In the genomic region with DNA sequence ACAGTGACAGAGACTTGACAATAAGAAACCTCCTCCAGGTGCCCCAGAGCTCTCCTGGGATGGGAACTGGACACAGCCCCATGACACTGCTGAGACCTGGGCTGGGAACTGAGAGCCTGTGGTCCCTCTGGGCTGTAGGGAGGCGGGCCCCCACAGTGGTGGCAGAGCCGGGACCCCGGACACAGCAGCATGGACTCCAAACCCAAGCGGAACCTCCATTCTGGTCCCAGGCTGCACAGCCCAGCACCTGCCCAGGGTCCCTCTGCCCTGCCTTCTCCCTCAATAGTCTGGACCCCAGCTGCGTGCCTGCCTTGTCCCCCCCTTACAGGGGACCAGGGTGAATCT, we compare ENCODE assay signal across 17 cellular contexts. TPM values are rescaled to one million over a fixed set of nuclear protein-coding genes. Genes with fewer than 3 reads are reported as not detected.
A peak's percentile ranks its signal among the peaks of the same experiment; 100 is the strongest.
DNase-seq lines count a peak whose midpoint lies in the region; ATAC-seq, FAIRE-seq and TF ChIP-seq lines count a peak whose summit lies in the region.
"Had no signal": no experiment of that assay in that cellular context is flagged by ENCODE, and none has a peak within 500 bp of the region (broad histone marks: within the 10 kb centered on the region; RNA-seq: fewer than 3 reads in every experiment).

No MANE protein-coding gene starts in this region.

- ATAC-seq in stimulated activated naive CD8-positive, alpha-beta T cell treated with anti-CD3 and anti-CD28 coated beads, Interleukin-15, amount 100 ng/mL, for 72 hours = no peak
- no peak for ATAC-seq in WTC11
- no peak for ATAC-seq in GM19035 (IDR thresholded peaks at IDR 0.05; ENCODE audit: unreplicated experiment)
- ATAC-seq: esophagus mucosa had no signal

- no peak overlapping the region for H3K27ac ChIP-seq in small intestine (ENCODE audit: low read depth in 1 of 2, low read length in 1 of 2)
- no peak overlapping the region for H3K27ac ChIP-seq in WERI-Rb-1
- H3K27ac ChIP-seq: left lung had no signal

- no peak overlapping the region for H3K4me3 ChIP-seq in small intestine (ENCODE audit: low read depth in 1 of 2, low read length in 2 of 2)
- no peak overlapping the region for H3K4me3 ChIP-seq in WERI-Rb-1 (ENCODE audit: low read depth, low read length)
- H3K4me3 ChIP-seq: left lung had no signal

- H3K36me3 ChIP-seq in small intestine (ENCODE audit: control insufficient read depth in 2 of 2, insufficient read depth in 2 of 2, low read length in 2 of 2) = no peaks in the 10 kb centered on the region
- H3K36me3 ChIP-seq in WERI-Rb-1 = no peaks in the 10 kb centered on the region
- H3K36me3 ChIP-seq: left lung had no signal

- no peak for FAIRE-seq in small intestine (lab: Jason Lieb, UNC)

- H3K27me3 Mint-ChIP-seq in stimulated activated naive CD8-positive, alpha-beta T cell treated with anti-CD3 and anti-CD28 coated beads, Interleukin-15, Interleukin-2, amounts not matched to agents 100 ng/mL and 50 ng/mL, for 24 hours = no peaks in the 10 kb centered on the region
- no peaks in the 10 kb centered on the region for H3K27me3 Mint-ChIP-seq in stimulated activated naive CD8-positive, alpha-beta T cell treated with anti-CD3 and anti-CD28 coated beads, Interleukin-15, amount 100 ng/mL, for 72 hours
- peaks cover 3% of the 10 kb centered on the region; the same call in 1 of the 2 replicates for H3K27me3 Mint-ChIP-seq in WTC11 (ENCODE audit: low read depth)
- H3K27me3 Mint-ChIP-seq in immature natural killer cell (ENCODE audit: low read depth in 3 of 3) = peaks cover 21 to 36% (median 24%) of the 10 kb centered on the region in 3 donors

- peaks cover 21% of the 10 kb centered on the region for H3K36me3 Mint-ChIP-seq in stimulated activated naive CD8-positive, alpha-beta T cell treated with anti-CD3 and anti-CD28 coated beads, Interleukin-15, Interleukin-2, amounts not matched to agents 100 ng/mL and 50 ng/mL, for 24 hours (ENCODE audit: low read depth)
- H3K36me3 Mint-ChIP-seq in WTC11 (no peaks in the 10 kb centered on the region), immature natural killer cell (peaks cover 7 to 9% (median 7%) of the 10 kb centered on the region in 3 donors)

- CTCF ChIA-PET in WTC11 (lab: Charles Lee) = interaction anchor here (0.9 kb wide), 1 partner anchor 320 kb away, joined by 4 read pairs; no protein-coding TSS in a partner anchor

- peaks cover 83% of the 10 kb centered on the region for H3K4me1 Mint-ChIP-seq in stimulated activated naive CD8-positive, alpha-beta T cell treated with anti-CD3 and anti-CD28 coated beads, Interleukin-15, Interleukin-2, amounts not matched to agents 100 ng/mL and 50 ng/mL, for 24 hours (ENCODE audit: low read depth)
- H3K4me1 Mint-ChIP-seq in stimulated activated naive CD8-positive, alpha-beta T cell treated with anti-CD3 and anti-CD28 coated beads, Interleukin-15, amount 100 ng/mL, for 72 hours = peaks cover 83% of the 10 kb centered on the region
- H3K4me1 Mint-ChIP-seq in WTC11 (peaks cover 17% of the 10 kb centered on the region), immature natural killer cell (peaks cover 91 to 92% of the 10 kb centered on the region in 2 donors)

- WGBS in small intestine, 3 donors = 84 to 86% (median 85%) methylated on average over 5 of the region's 5 CpGs

- no peaks in the 10 kb centered on the region for H3K9me3 Mint-ChIP-seq in stimulated activated naive CD8-positive, alpha-beta T cell treated with anti-CD3 and anti-CD28 coated beads, Interleukin-15, Interleukin-2, amounts not matched to agents 100 ng/mL and 50 ng/mL, for 24 hours
- H3K9me3 Mint-ChIP-seq in stimulated activated naive CD8-positive, alpha-beta T cell treated with anti-CD3 and anti-CD28 coated beads, Interleukin-15, amount 100 ng/mL, for 72 hours = no peaks in the 10 kb centered on the region
- H3K9me3 Mint-ChIP-seq in WTC11 = no peaks in the 10 kb centered on the region
- no peaks in the 10 kb centered on the region for H3K9me3 Mint-ChIP-seq in immature natural killer cell

- POLR2A ChIA-PET in WTC11 (lab: Charles Lee) = no interaction called here

- peak overlapping the region; percentile 90 for H3K27ac Mint-ChIP-seq in stimulated activated naive CD8-positive, alpha-beta T cell treated with anti-CD3 and anti-CD28 coated beads, Interleukin-15, Interleukin-2, amounts not matched to agents 100 ng/mL and 50 ng/mL, for 24 hours
- H3K27ac Mint-ChIP-seq in stimulated activated naive CD8-positive, alpha-beta T cell treated with anti-CD3 and anti-CD28 coated beads, Interleukin-15, amount 100 ng/mL, for 72 hours = peak overlapping the region in 1 of 2 donors; percentile 74
- H3K27ac Mint-ChIP-seq in WTC11 = peak overlapping the region; percentile 48
- H3K27ac Mint-ChIP-seq in immature natural killer cell = peak overlapping the region; percentile 93 to 100 (median 98)

- TF ChIP-seq CTCF in WTC11 (IDR thresholded peaks at IDR 0.05) (no peak), WERI-Rb-1 (IDR thresholded peaks at IDR 0.05; ENCODE audit: low read depth, low read length) (no peak)

- H3K27me3 ChIP-seq in small intestine (ENCODE audit: control insufficient read depth in 2 of 2, insufficient read depth in 2 of 2, low read length in 2 of 2) (no peaks in the 10 kb centered on the region), WERI-Rb-1 (ENCODE audit: insufficient read depth, low read depth, severe bottlenecking) (no peaks in the 10 kb centered on the region)

- H3K9me3 ChIP-seq in small intestine (ENCODE audit: control insufficient read depth, low read depth) (no peaks in the 10 kb centered on the region), WERI-Rb-1 (ENCODE audit: severe bottlenecking) (no peaks in the 10 kb centered on the region)
- H3K9me3 ChIP-seq: left lung had no signal

- H3K4me3 Mint-ChIP-seq in stimulated activated naive CD8-positive, alpha-beta T cell treated with anti-CD3 and anti-CD28 coated beads, Interleukin-15, Interleukin-2, amounts not matched to agents 100 ng/mL and 50 ng/mL, for 24 hours = peak overlapping the region; percentile 35
- H3K4me3 Mint-ChIP-seq in stimulated activated naive CD8-positive, alpha-beta T cell treated with anti-CD3 and anti-CD28 coated beads, Interleukin-15, amount 100 ng/mL, for 72 hours = peak overlapping the region in 1 of 2 donors; percentile 9
- H3K4me3 Mint-ChIP-seq in WTC11 (no peak overlapping the region), immature natural killer cell (peak overlapping the region; percentile 53 to 85 (median 73))

- H3K4me1 ChIP-seq in small intestine (ENCODE audit: control insufficient read depth in 2 of 2, insufficient read depth in 1 of 2, low read depth in 1 of 2, low read length in 1 of 2) = no peaks in the 10 kb centered on the region

- DNase-seq in stimulated activated naive CD8-positive, alpha-beta T cell treated with anti-CD3 and anti-CD28 coated beads, Interleukin-15, amount 100 ng/mL, for 72 hours = no peak
- DNase-seq in WTC11 (ENCODE audit: low spot score) (no peak), immature natural killer cell (no peak), small intestine (no peak), WERI-Rb-1 (no peak), cerebellum (ENCODE audit: low spot score) (no peak)
- DNase-seq: HCEC 1CT; KG1; NCI-H1092; NCI-H2081; NCI-H524; Right ventricle myocardium superior; stimulated activated CD4-positive, alpha-beta T cell treated with anti-CD3 and anti-CD28 coated beads, Interleukin-1b, Interleukin-23, amount 100 ng/mL, for 48 hours had no signal

TF ChIP-seq in WTC11, 78 proteins besides CTCF, POLR2A, EP300 and RAD21 (continues in another document):
- TF ChIP-seq TP53 (CRISPR knock-in tag; IDR thresholded peaks at IDR 0.05) (no peak), MXD4 (CRISPR knock-in tag; IDR thresholded peaks at IDR 0.05; ENCODE audit: borderline replicate concordance) (no peak), GTF2I (CRISPR knock-in tag; conservative IDR thresholded peaks at IDR 0.05) (no peak), NFATC4 (CRISPR knock-in tag; IDR thresholded peaks at IDR 0.05) (no peak)
- TF ChIP-seq, protein P1, sequence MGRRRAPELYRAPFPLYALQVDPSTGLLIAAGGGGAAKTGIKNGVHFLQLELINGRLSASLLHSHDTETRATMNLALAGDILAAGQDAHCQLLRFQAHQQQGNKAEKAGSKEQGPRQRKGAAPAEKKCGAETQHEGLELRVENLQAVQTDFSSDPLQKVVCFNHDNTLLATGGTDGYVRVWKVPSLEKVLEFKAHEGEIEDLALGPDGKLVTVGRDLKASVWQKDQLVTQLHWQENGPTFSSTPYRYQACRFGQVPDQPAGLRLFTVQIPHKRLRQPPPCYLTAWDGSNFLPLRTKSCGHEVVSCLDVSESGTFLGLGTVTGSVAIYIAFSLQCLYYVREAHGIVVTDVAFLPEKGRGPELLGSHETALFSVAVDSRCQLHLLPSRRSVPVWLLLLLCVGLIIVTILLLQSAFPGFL (CRISPR knock-in tag; IDR thresholded peaks at IDR 0.05; ENCODE audit: borderline replicate concordance) = no peak
- TF ChIP-seq, protein P2, sequence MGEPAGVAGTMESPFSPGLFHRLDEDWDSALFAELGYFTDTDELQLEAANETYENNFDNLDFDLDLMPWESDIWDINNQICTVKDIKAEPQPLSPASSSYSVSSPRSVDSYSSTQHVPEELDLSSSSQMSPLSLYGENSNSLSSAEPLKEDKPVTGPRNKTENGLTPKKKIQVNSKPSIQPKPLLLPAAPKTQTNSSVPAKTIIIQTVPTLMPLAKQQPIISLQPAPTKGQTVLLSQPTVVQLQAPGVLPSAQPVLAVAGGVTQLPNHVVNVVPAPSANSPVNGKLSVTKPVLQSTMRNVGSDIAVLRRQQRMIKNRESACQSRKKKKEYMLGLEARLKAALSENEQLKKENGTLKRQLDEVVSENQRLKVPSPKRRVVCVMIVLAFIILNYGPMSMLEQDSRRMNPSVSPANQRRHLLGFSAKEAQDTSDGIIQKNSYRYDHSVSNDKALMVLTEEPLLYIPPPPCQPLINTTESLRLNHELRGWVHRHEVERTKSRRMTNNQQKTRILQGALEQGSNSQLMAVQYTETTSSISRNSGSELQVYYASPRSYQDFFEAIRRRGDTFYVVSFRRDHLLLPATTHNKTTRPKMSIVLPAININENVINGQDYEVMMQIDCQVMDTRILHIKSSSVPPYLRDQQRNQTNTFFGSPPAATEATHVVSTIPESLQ (CRISPR knock-in tag; IDR thresholded peaks at IDR 0.05) = no peak

RNA-seq across cellular contexts. Expression of a gene that starts 8.4 kb away (rescaled TPM):
- 0.42 to 0.80 TPM (median 0.66 TPM) in 3 replicates for total RNA-seq in WTC11 (2021)
- 10 to 100 TPM; 16.7 to 22.2 (median 21.7) TPM for polyA plus RNA-seq in immature natural killer cell
- polyA plus RNA-seq in small intestine = under 1 TPM in 1 of 3 donors, not detected in 2; 0.12 TPM
- total RNA-seq in cerebellum = not detected
- total RNA-seq: esophagus mucosa, Right ventricle myocardium superior had no signal

RNA-seq across cellular contexts. Expression of a gene that starts 11.6 kb away (rescaled TPM):
- total RNA-seq in WTC11 (2021) (1.8 to 2.2 TPM (median 2.1 TPM) in 3 replicates), cerebellum (2.2 TPM)
- polyA plus RNA-seq in immature natural killer cell (100 to 1,000 TPM; 494 to 885 (median 545) TPM), small intestine (1 to 10 TPM; 1.3 to 8.0 (median 7.0) TPM)

RNA-seq across cellular contexts. Expression of a gene that starts 48.0 kb away (rescaled TPM):
- total RNA-seq in WTC11 (2021) (8.7 to 13.1 TPM (median 11.0 TPM) in 3 replicates), cerebellum (1.1 TPM)
- polyA plus RNA-seq in immature natural killer cell (10 to 100 TPM in 2 of 3 donors, 1 to 10 TPM in 1; 9.0 to 43.0 (median 16.8) TPM), small intestine (1 to 10 TPM; 3.4 to 4.4 (median 3.8) TPM)
